8 cellular contexts compared by ENCODE assay signal in genomic region chr12:126747530-126748149, GRCh38.
A peak's percentile ranks its signal among the peaks of the same experiment; 100 is the strongest.
DNase-seq lines count a peak whose midpoint lies in the region; ATAC-seq and TF ChIP-seq lines count a peak whose summit lies in the region.

No MANE protein-coding gene starts in this region.

- H3K36me3 Mint-ChIP-seq in WTC11, result peaks cover 65% of the 10 kb centered on the region

- H3K27me3 Mint-ChIP-seq in WTC11 (ENCODE audit: low read depth), result peaks cover 7% of the 10 kb centered on the region

- POLR2A ChIA-PET in WTC11 (lab: Charles Lee), result no interaction called here

- no peak overlapping the region for H3K4me3 Mint-ChIP-seq in WTC11

- no peak for ATAC-seq in WTC11
- no peak for ATAC-seq in GM18873 (IDR thresholded peaks at IDR 0.05; ENCODE audit: low FRiP score, unreplicated experiment)

- H3K27ac Mint-ChIP-seq in WTC11, result no peak overlapping the region

- TF ChIP-seq CTCF in WTC11 (IDR thresholded peaks at IDR 0.05), result peak; percentile 62

- in situ Hi-C loops in KBM-7 (cut with MboI; ENCODE audit: low pct_unique_long_range_greater_than_20kb, low sequenced_read_pairs), result no loop called here

- no peaks in the 10 kb centered on the region for H3K4me1 Mint-ChIP-seq in WTC11

- DNase-seq in NOMO-1 (lab: John Stamatoyannopoulos, UW; ENCODE audit: unreplicated experiment in 2 of 2) (peak; percentile 5 to 10), NOMO-1 treated with dmso at 0.1 percent for 144 hours (lab: John Stamatoyannopoulos, UW; ENCODE audit: unreplicated experiment) (no peak), KBM-7 (peak; percentile 38), WTC11 (ENCODE audit: low spot score) (peak; percentile 12), cerebellar cortex (ENCODE audit: low spot score) (peak; percentile 5), medulla oblongata (ENCODE audit: extremely low spot score) (peak; percentile 51)
- peak; percentile 38 for DNase-seq in stimulated activated naive CD4-positive, alpha-beta T cell treated with Interleukin-2 at 50 U/mL for 16 hours (lab: John Stamatoyannopoulos, UW)

- CTCF ChIA-PET in WTC11 (lab: Charles Lee), result no interaction called here

- peaks cover 84% of the 10 kb centered on the region for H3K9me3 Mint-ChIP-seq in WTC11

TF ChIP-seq in WTC11, 78 proteins besides CTCF, POLR2A, EP300 and RAD21:
- TF ChIP-seq FOXK1 (CRISPR knock-in tag; IDR thresholded peaks at IDR 0.05) (no peak), ZSCAN18 (CRISPR knock-in tag; IDR thresholded peaks at IDR 0.05) (no peak), HMGA2 (CRISPR knock-in tag; IDR thresholded peaks at IDR 0.05) (no peak), ZNF281 (CRISPR knock-in tag; IDR thresholded peaks at IDR 0.05) (no peak), ZNF263 (CRISPR knock-in tag; IDR thresholded peaks at IDR 0.05; ENCODE audit: low read depth) (no peak), ZBTB21 (CRISPR knock-in tag; IDR thresholded peaks at IDR 0.05; ENCODE audit: borderline replicate concordance) (no peak), IRF1 (CRISPR knock-in tag; IDR thresholded peaks at IDR 0.05) (no peak), ZNF425 (CRISPR knock-in tag; conservative IDR thresholded peaks at IDR 0.05) (no peak), KAT7 (CRISPR knock-in tag; IDR thresholded peaks at IDR 0.05; ENCODE audit: borderline replicate concordance) (no peak), ESRRA (CRISPR knock-in tag; IDR thresholded peaks at IDR 0.05; ENCODE audit: borderline replicate concordance) (no peak), ATF6 (CRISPR knock-in tag; IDR thresholded peaks at IDR 0.05) (no peak), GABPB1 (CRISPR knock-in tag; IDR thresholded peaks at IDR 0.05) (no peak), ZNF671 (CRISPR knock-in tag; IDR thresholded peaks at IDR 0.05) (no peak)
